In genomic region chr2:66507673-66508127, GRCh38 we compare ENCODE assay signal across 11 cellular contexts.
A peak's percentile ranks its signal among the peaks of the same experiment; 100 is the strongest.
DNase-seq lines count a peak whose midpoint lies in the region; ATAC-seq and TF ChIP-seq lines count a peak whose summit lies in the region.
"Had no signal": no experiment of that assay in that cellular context is flagged by ENCODE, and none has a peak within 500 bp of the region (broad histone marks: within the 10 kb centered on the region; RNA-seq: fewer than 3 reads in every experiment).

No MANE protein-coding gene starts in this region.

- TF ChIP-seq CTCF in SK-N-SH (IDR thresholded peaks at IDR 0.05) (no peak), foreskin keratinocyte (conservative IDR thresholded peaks at IDR 0.05) (no peak), upper lobe of left lung (IDR thresholded peaks at IDR 0.05) (no peak)

- TF ChIP-seq EP300 in SK-N-SH (IDR thresholded peaks at IDR 0.05; ENCODE audit: borderline replicate concordance in 1 of 2, low read depth in 1 of 2, low read length in 1 of 2) (no peak), upper lobe of left lung (IDR thresholded peaks at IDR 0.05) (no peak)

- H3K4me3 ChIP-seq in SK-N-SH (ENCODE audit: low read depth in 2 of 2, low read length in 1 of 2), result no peak overlapping the region
- no peak overlapping the region for H3K4me3 ChIP-seq in mesendoderm (ENCODE audit: low read length)
- no peak overlapping the region for H3K4me3 ChIP-seq in upper lobe of left lung

- H3K18ac ChIP-seq in mesendoderm (ENCODE audit: low read length), result peak overlapping the region; percentile 42

- H3F3A ChIP-seq in SK-N-SH (replicated peaks; ENCODE audit: insufficient read depth), result no peaks in the 10 kb centered on the region

- H3K9ac ChIP-seq in SK-N-SH, result no peak overlapping the region
- H3K9ac ChIP-seq in mesendoderm (ENCODE audit: low read length), result no peak overlapping the region

- no peak for TF ChIP-seq POLR2A in upper lobe of left lung (IDR thresholded peaks at IDR 0.05)

- H3K4me2 ChIP-seq in SK-N-SH, result no peak overlapping the region
- H3K4me2 ChIP-seq in mesendoderm (ENCODE audit: low read length), result no peak overlapping the region

- CTCF ChIA-PET in SK-N-SH (lab: Yijun Ruan, JAX), result no interaction called here

- WGBS in SK-N-SH (ENCODE audit: low lambda C conversion rate), result 92% methylated on average over 12 of the region's 12 CpGs
- WGBS in mesendoderm (ENCODE audit: extremely low coverage, insufficient coverage, low lambda C conversion rate), result no CpG with 5 or more reads among the region's 12 CpGs
- WGBS in upper lobe of left lung, 2 donors, result 65 to 70% methylated on average over 12 of the region's 12 CpGs

- H3K79me2 ChIP-seq in SK-N-SH (ENCODE audit: insufficient read depth) (peaks cover 11% of the 10 kb centered on the region), mesendoderm (ENCODE audit: control insufficient read depth, insufficient read depth, low read length) (no peaks in the 10 kb centered on the region)

- H3K4ac ChIP-seq in mesendoderm (ENCODE audit: low read depth, low read length), result no peak overlapping the region

- no peak overlapping the region for H2BK120ac ChIP-seq in mesendoderm (ENCODE audit: low read depth, low read length)

- no peak overlapping the region for H3K56ac ChIP-seq in mesendoderm (ENCODE audit: low read length)

- H2BK15ac ChIP-seq in mesendoderm (replicated peaks; ENCODE audit: low read depth), result no peak overlapping the region

- no peaks in the 10 kb centered on the region for H3K27me3 ChIP-seq in SK-N-SH (ENCODE audit: insufficient read depth)
- no peaks in the 10 kb centered on the region for H3K27me3 ChIP-seq in foreskin keratinocyte
- no peaks in the 10 kb centered on the region for H3K27me3 ChIP-seq in mesendoderm (ENCODE audit: insufficient read depth, low read length, poor library complexity)
- no peaks in the 10 kb centered on the region for H3K27me3 ChIP-seq in upper lobe of left lung

- H3K36me3 ChIP-seq in SK-N-SH (replicated peaks in 1 of 2; ENCODE audit: control insufficient read depth in 1 of 2, insufficient read depth in 2 of 2, low read length in 1 of 2) (peaks cover 10 to 14% of the 10 kb centered on the region in 2 experiments), mesendoderm (ENCODE audit: control insufficient read depth, insufficient read depth, low read length) (no peaks in the 10 kb centered on the region), upper lobe of left lung (no peaks in the 10 kb centered on the region)

- H3K9me2 ChIP-seq in SK-N-SH, result no peaks in the 10 kb centered on the region

- ATAC-seq in SK-N-SH treated with all-trans-retinoic acid at 6 μM for 48 hours (peak; percentile 12; the same call in 1 of the 3 replicates), foreskin keratinocyte (no peak), upper lobe of left lung (ENCODE audit: low FRiP score in 2 of 2) (no peak), left colon (no peak)

- no peak overlapping the region for H4K5ac ChIP-seq in mesendoderm (ENCODE audit: low read length)

- H3K9me3 ChIP-seq in SK-N-SH, result no peaks in the 10 kb centered on the region
- no peaks in the 10 kb centered on the region for H3K9me3 ChIP-seq in upper lobe of left lung

- H4K8ac ChIP-seq in mesendoderm (ENCODE audit: low read depth, low read length), result no peak overlapping the region

- POLR2A ChIA-PET in SK-N-SH (lab: Yijun Ruan, JAX), result interaction anchor here (1.3 kb wide), 1 partner anchor 9 kb away, joined by 3 read pairs; no protein-coding TSS in a partner anchor

- no peaks in the 10 kb centered on the region for H3K79me1 ChIP-seq in mesendoderm (ENCODE audit: low read length)

- peaks cover 15 to 20% of the 10 kb centered on the region in 2 experiments; a peak in 3 of 4 replicates for H3K4me1 ChIP-seq in SK-N-SH (ENCODE audit: control insufficient read depth in 1 of 2, insufficient read depth in 2 of 2, low read depth in 1 of 2, low read length in 1 of 2)
- peaks cover 7% of the 10 kb centered on the region for H3K4me1 ChIP-seq in foreskin keratinocyte
- H3K4me1 ChIP-seq in mesendoderm (ENCODE audit: control insufficient read depth, low read depth, low read length), result peaks cover 6% of the 10 kb centered on the region
- H3K4me1 ChIP-seq in upper lobe of left lung, result peaks cover 20 to 36% (median 30%) of the 10 kb centered on the region in 4 donors

- H2AFZ ChIP-seq in SK-N-SH (ENCODE audit: low read depth), result no peak overlapping the region

- no peak for TF ChIP-seq RAD21 in SK-N-SH (IDR thresholded peaks at IDR 0.05; ENCODE audit: low read length)

- no peak overlapping the region for H2AK5ac ChIP-seq in mesendoderm (ENCODE audit: low read length)

- no peak overlapping the region; a peak in 1 of 4 replicates for H3K27ac ChIP-seq in SK-N-SH (ENCODE audit: low read depth in 2 of 2, low read length in 1 of 2)
- H3K27ac ChIP-seq in foreskin keratinocyte, result peak overlapping the region; percentile 24
- H3K27ac ChIP-seq in mesendoderm (ENCODE audit: low read depth, low read length), result no peak overlapping the region
- peak overlapping the region; percentile 11 to 54 (median 44) for H3K27ac ChIP-seq in upper lobe of left lung

- no peaks in the 10 kb centered on the region; the same call in 1 of the 2 replicates for H4K20me1 ChIP-seq in SK-N-SH (ENCODE audit: insufficient read depth)

- DNase-seq in SK-N-SH (no peak), foreskin keratinocyte (peak in 1 of 2 donors; percentile 18), mesendoderm (peak; percentile 73), upper lobe of left lung (no peak), left colon (no peak), 8988T (no peak), NCI-H345 treated with DMSO at 0.1 percent for 48 hours (lab: John Stamatoyannopoulos, UW; ENCODE audit: unreplicated experiment) (no peak)
- DNase-seq: activated naive CD8-positive, alpha-beta T cell treated with anti-CD3 and anti-CD28 coated beads for 36 hours; EL; NCI-H1105 had no signal

- H2BK5ac ChIP-seq in mesendoderm (ENCODE audit: low read length), result no peak overlapping the region

- H3K23ac ChIP-seq in mesendoderm (ENCODE audit: low read length), result no peak overlapping the region

- intact Hi-C loops in left colon (cut with DNase I, micrococcal nuclease), result no loop called here

TF ChIP-seq in SK-N-SH treated with all-trans-retinoic acid at 6 μM for 48 hours, 23 proteins besides CTCF, POLR2A, EP300 and RAD21 (continues in another document):
- TF ChIP-seq OSR1 (CRISPR knock-in tag; IDR thresholded peaks at IDR 0.05) (no peak), ZNF70 (CRISPR knock-in tag; IDR thresholded peaks at IDR 0.05) (no peak), ZNF565 (CRISPR knock-in tag; conservative IDR thresholded peaks at IDR 0.05; ENCODE audit: low read depth) (no peak), RARB (CRISPR knock-in tag; IDR thresholded peaks at IDR 0.05) (no peak), CSRNP3 (CRISPR knock-in tag; IDR thresholded peaks at IDR 0.05) (no peak), CSDC2 (CRISPR knock-in tag; IDR thresholded peaks at IDR 0.05) (no peak)

TF ChIP-seq in SK-N-SH, 30 proteins besides CTCF, POLR2A, EP300 and RAD21:
- no peak for TF ChIP-seq IRF3 (IDR thresholded peaks at IDR 0.05; ENCODE audit: low read depth, low read length)
- TF ChIP-seq MAX (IDR thresholded peaks at IDR 0.05; ENCODE audit: low read depth), result no peak
- no peak for TF ChIP-seq RCOR1 (IDR thresholded peaks at IDR 0.05; ENCODE audit: low read length)

Comparison
In these comparisons a context has a peak if more than half of its experiments do, and no peak if none do; other contexts are left out.
1. H3K27ac ChIP-seq: peak in foreskin keratinocyte (single experiment) and upper lobe of left lung (4 of 4); none in SK-N-SH (0 of 2) and mesendoderm (single experiment).